In the genomic region with DNA sequence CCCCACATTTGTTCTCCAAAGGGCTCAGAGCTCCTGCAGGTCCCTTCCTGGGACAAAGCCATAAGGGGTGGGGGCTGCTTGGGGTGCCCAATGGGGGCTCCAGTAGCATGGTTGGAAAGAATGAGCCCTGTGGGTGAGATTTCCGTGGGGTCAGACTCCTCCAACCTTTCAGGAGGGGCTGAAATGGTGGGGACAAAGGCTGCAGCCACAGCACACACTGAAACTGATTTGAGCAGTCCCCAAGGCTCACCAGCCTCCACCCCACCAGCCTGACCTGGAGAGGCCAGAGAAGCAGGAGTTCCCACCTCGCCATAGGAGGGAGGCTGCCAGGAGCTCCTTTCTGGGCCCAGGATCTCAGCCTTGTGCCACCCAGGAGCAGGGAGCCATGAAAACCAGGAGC, we compare ENCODE assay signal across 20 cellular contexts.
"Had no signal": no experiment of that assay in that cellular context is flagged by ENCODE, and none has a peak within 500 bp of the region (broad histone marks: within the 10 kb centered on the region; RNA-seq: fewer than 3 reads in every experiment).

No MANE protein-coding gene starts in this region.

- DNase-seq: Kasumi-1, MM.1S, NCI-H1092 treated with DMSO at 0.1 percent for 48 hours, NCI-H1436, NCI-H187, NCI-H2029, NCI-H2081 treated with DMSO at 0.1 percent for 48 hours, NCI-H2171, NCI-H226, NCI-H446, NCI-H510A, NCI-H524 treated with DMSO at 0.1 percent for 48 hours, NCI-H69, NCI-H774, RPMI8226, SHP77, SK-N-SH had no signal

- H3K4me3 ChIP-seq: K562 had no signal

- H3K27ac ChIP-seq: HL-60, KMS-11 had no signal

- H3K9me3 ChIP-seq: SK-N-SH had no signal
